Comparison of ENCODE assay signal across 9 cellular contexts in the genomic region with DNA sequence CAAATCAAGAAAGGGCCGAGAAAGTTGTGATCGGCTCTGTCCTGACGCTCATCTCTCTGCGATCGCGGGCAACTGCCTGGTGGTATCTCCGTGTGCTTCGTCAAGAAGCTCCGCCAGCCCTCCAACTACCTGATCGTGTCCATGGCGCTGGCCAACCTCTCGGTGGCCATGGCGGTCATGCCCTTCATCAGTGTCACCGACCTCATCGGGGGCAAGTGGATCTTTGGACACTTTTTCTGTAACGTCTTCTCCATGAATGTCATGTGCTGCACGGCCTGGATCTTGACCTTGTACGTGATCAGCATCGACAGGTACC. TPM values are rescaled to one million over a fixed set of nuclear protein-coding genes. Genes with fewer than 3 reads are reported as not detected.
DNase-seq lines count a peak whose midpoint lies in the region; ATAC-seq, FAIRE-seq and TF ChIP-seq lines count a peak whose summit lies in the region.
"Had no signal": no experiment of that assay in that cellular context is flagged by ENCODE, and none has a peak within 500 bp of the region (broad histone marks: within the 10 kb centered on the region; RNA-seq: fewer than 3 reads in every experiment).

No MANE protein-coding gene starts in this region.

- H3K27me3 ChIP-seq in A673 (replicated peaks; ENCODE audit: insufficient read depth, low read depth, low read length, poor library complexity) (no peaks in the 10 kb centered on the region), H1 (replicated peaks in 1 of 4; ENCODE audit: control insufficient read depth in 3 of 4, extremely low read depth in 1 of 4, insufficient read depth in 3 of 4, low read length in 3 of 4) (peaks cover 0 to 15% (median 6%) of the 10 kb centered on the region in 4 experiments; a peak in 4 of 7 replicates)

- peak overlapping the region; percentile 54; the same call in 1 of the 2 replicates for H2AK5ac ChIP-seq in H1 (ENCODE audit: low read depth, low read length)

- H3K4me3 Mint-ChIP-seq in nephron: peak overlapping the region; percentile 88 to 94 (median 89)

- no peaks in the 10 kb centered on the region; the same call in 1 of the 2 replicates for H3K79me1 ChIP-seq in H1 (ENCODE audit: low read depth, low read length)

- FAIRE-seq in H1 (lab: Jason Lieb, UNC): no peak

- 54% methylated on average over 19 of the region's 19 CpGs; no CpG with 5 or more reads in 1 of the 2 experiments for WGBS in H1 (ENCODE audit: extremely low coverage in 1 of 2, insufficient coverage in 1 of 2, insufficient read length in 1 of 2, insufficient replicate concordance in 2 of 2, low coverage in 1 of 2, low lambda C conversion rate in 2 of 2, missing lambda C conversion rate in 1 of 2), 2 experiments

- TF ChIP-seq POLR2A in H1 (IDR thresholded peaks at IDR 0.05; ENCODE audit: control extremely low read depth in 1 of 2, low read depth in 2 of 2, low read length in 2 of 2): no peak

- no peak overlapping the region for H2BK20ac ChIP-seq in H1 (ENCODE audit: low read length)

- peak overlapping the region; percentile 11 for H4K91ac ChIP-seq in H1 (replicated peaks; ENCODE audit: insufficient read length, low read length)

- ATAC-seq in HG02938 (IDR thresholded peaks at IDR 0.05; ENCODE audit: unreplicated experiment) (no peak), GM21528 (IDR thresholded peaks at IDR 0.05; ENCODE audit: low FRiP score, unreplicated experiment) (no peak)

- no peak for TF ChIP-seq RAD21 in H1 (IDR thresholded peaks at IDR 0.05 in 1 of 2, conservative IDR thresholded peaks at IDR 0.05 in 1 of 2; ENCODE audit: low read depth in 2 of 2, low read length in 2 of 2)

- no peaks in the 10 kb centered on the region for H3K9me3 Mint-ChIP-seq in nephron

- peaks cover 4% of the 10 kb centered on the region for H3K36me3 Mint-ChIP-seq in nephron (ENCODE audit: low read depth)

- H3K9ac ChIP-seq in H1 (replicated peaks in 1 of 4; ENCODE audit: extremely low read depth in 1 of 4, low read depth in 3 of 4, low read length in 3 of 4): peak overlapping the region in 2 of 4 experiments; percentile 16 to 21; a peak in 3 of 7 replicates

- DNase-seq in A673 (ENCODE audit: low spot score) (no peak), LNCaP clone FGC (ENCODE audit: low read depth) (no peak), H1 (ENCODE audit: low read depth in 1 of 2, low spot score in 2 of 2) (no peak), mesenteric fat pad (ENCODE audit: low spot score) (no peak), hippocampal formation (lab: John Stamatoyannopoulos, UW) (no peak)

- no peak overlapping the region for H3K4ac ChIP-seq in H1 (replicated peaks; ENCODE audit: insufficient read length, low read depth, low read length)

- peak overlapping the region; percentile 1 for H2BK120ac ChIP-seq in H1 (replicated peaks; ENCODE audit: low read depth, low read length)

- intact Hi-C loops in A673 (cut with micrococcal nuclease; ENCODE audit: unreplicated experiment): loop anchor here (2.0 kb wide), 1 partner anchor 97 kb away; no protein-coding TSS in a partner anchor

- peak overlapping the region; percentile 3; the same call in 1 of the 2 replicates for H2BK15ac ChIP-seq in H1 (ENCODE audit: low read length)

- H3K4me2 ChIP-seq in H1 (ENCODE audit: insufficient read depth in 1 of 2, low read depth in 2 of 2, low read length in 2 of 2): peak overlapping the region; percentile 86 to 87

- CTCF ChIA-PET in A673 (lab: Charles Lee) (no interaction called here), H1 (lab: Charles Lee; ENCODE audit: partially characterized antibody) (interaction anchor here (0.9 kb wide), 1 partner anchor 203 kb away, joined by 3 read pairs; no protein-coding TSS in a partner anchor)

- H4K8ac ChIP-seq in H1 (ENCODE audit: extremely low read depth, insufficient read depth, low read length): 0 out of 2 replicates have a peak overlapping the region, but pooled peaks have one; percentile 45

- H3K18ac ChIP-seq in H1 (ENCODE audit: extremely low read depth, low read length): 0 out of 2 replicates have a peak overlapping the region, but pooled peaks have one; percentile 54

- peaks cover 4% of the 10 kb centered on the region for H3K27me3 Mint-ChIP-seq in nephron (ENCODE audit: low read depth)

- H3K14ac ChIP-seq in H1 (ENCODE audit: insufficient read length): no peak overlapping the region

- TF ChIP-seq CTCF in A673 (conservative IDR thresholded peaks at IDR 0.05; ENCODE audit: low read depth, low read length): no peak; the same call in 1 of the 2 replicates
- TF ChIP-seq CTCF in LNCaP clone FGC (IDR thresholded peaks at IDR 0.05; ENCODE audit: control insufficient read depth, extremely low read depth, insufficient read depth): no peak
- TF ChIP-seq CTCF in H1 (IDR thresholded peaks at IDR 0.05; ENCODE audit: control extremely low read depth in 1 of 3, insufficient read depth in 1 of 3, low read depth in 1 of 3, low read length in 3 of 3): no peak
- TF ChIP-seq CTCF in nephron (IDR thresholded peaks at IDR 0.05; ENCODE audit: unreplicated experiment in 3 of 3): no peak

- H2BK12ac ChIP-seq in H1 (ENCODE audit: low read depth, low read length): peak overlapping the region; percentile 92

- H3K4me3 ChIP-seq in A673 (ENCODE audit: low read depth, low read length, poor library complexity, severe bottlenecking) (peak overlapping the region; percentile 84), LNCaP clone FGC (ENCODE audit: low read depth, low read length) (peak overlapping the region; percentile 85), H1 (ENCODE audit: extremely low read depth in 1 of 4, insufficient read depth in 2 of 4, low read depth in 3 of 4, low read length in 4 of 4) (peak overlapping the region; percentile 41 to 87 (median 82))

- H4K5ac ChIP-seq in H1 (ENCODE audit: insufficient read length, low read depth, low read length): no peak overlapping the region

- no peak overlapping the region for H2AFZ ChIP-seq in H1 (ENCODE audit: low read length)

- H3K4me1 ChIP-seq in A673 (ENCODE audit: insufficient read depth, low read length, poor library complexity, severe bottlenecking): no peaks in the 10 kb centered on the region
- peaks cover 12 to 26% (median 16%) of the 10 kb centered on the region in 4 experiments for H3K4me1 ChIP-seq in H1 (replicated peaks in 1 of 4; ENCODE audit: control insufficient read depth in 3 of 4, insufficient read depth in 4 of 4, low read length in 3 of 4)

- H3K27ac Mint-ChIP-seq in nephron: peak overlapping the region; percentile 72 to 93 (median 91)

- peaks cover 0 to 38% of the 10 kb centered on the region in 2 experiments; a peak in 2 of 4 replicates for H3K79me2 ChIP-seq in H1 (ENCODE audit: control insufficient read depth in 1 of 2, insufficient read depth in 2 of 2, low read length in 2 of 2)

- peaks cover 0 to 3% of the 10 kb centered on the region in 2 experiments for H4K20me1 ChIP-seq in H1 (replicated peaks in 1 of 2; ENCODE audit: control insufficient read depth in 1 of 2, insufficient read depth in 2 of 2, low read length in 2 of 2)

- no TSS peak for BruUV-seq in A673 (replicated peaks; lab: Mats Ljungman, UMichigan)

- no peak for TF ChIP-seq EP300 in H1 (IDR thresholded peaks at IDR 0.05; ENCODE audit: borderline replicate concordance in 1 of 2, low read depth in 2 of 2, low read length in 2 of 2)

- H3K56ac ChIP-seq in H1 (replicated peaks; ENCODE audit: insufficient read length, low read depth, low read length): no peak overlapping the region

- no peak overlapping the region for H2BK5ac ChIP-seq in H1 (ENCODE audit: low read depth, low read length)

- peaks cover 12% of the 10 kb centered on the region for H3K23me2 ChIP-seq in H1 (ENCODE audit: low read depth, low read length)

- peaks cover 27% of the 10 kb centered on the region for H3K4me1 Mint-ChIP-seq in nephron

- H3K9me3 ChIP-seq in A673 (ENCODE audit: low read depth, low read length, poor library complexity, severe bottlenecking) (no peaks in the 10 kb centered on the region), H1 (ENCODE audit: insufficient read depth in 2 of 2, low read depth in 1 of 2, low read length in 1 of 2) (no peaks in the 10 kb centered on the region)

- POLR2A ChIA-PET in A673 (lab: Charles Lee; ENCODE audit: low non-redundant PET) (no interaction called here), H1 (lab: Charles Lee; ENCODE audit: partially characterized antibody) (interaction anchor here (1.1 to 1.4 kb wide), 3 partner anchors 12 to 101 kb away, joined by 3 to 5 read pairs (median 4); no protein-coding TSS in a partner anchor)

- H3K27ac ChIP-seq in A673 (ENCODE audit: low read depth, low read length, poor library complexity, severe bottlenecking) (no peak overlapping the region), H1 (ENCODE audit: low read depth, low read length) (0 out of 2 replicates have a peak overlapping the region, but pooled peaks have one; percentile 18)

- H3K23ac ChIP-seq in H1 (ENCODE audit: insufficient read length): no peak overlapping the region

- H3K36me3 ChIP-seq in A673 (ENCODE audit: insufficient read depth, low read length, poor library complexity, severe bottlenecking) (no peaks in the 10 kb centered on the region), H1 (ENCODE audit: control insufficient read depth in 2 of 4, insufficient read depth in 4 of 4, low read length in 3 of 4) (0 out of 8 replicates have a peak, but pooled peaks cover 0 to 2% (median 0%) of the 10 kb centered on the region in 4 experiments)

RNA-seq across cellular contexts. Expression of gene HEBP1, which starts 1.6 kb away (rescaled TPM):
- total RNA-seq in A673 (2021) (26.7 and 28.1 TPM in 2 replicates), mesenteric fat pad (83.8 TPM)
- 51.6 and 56.1 TPM in 2 replicates for total RNA-seq in H1 (2021; fragmentation: NEBNext Ultra II Directional; extraction: Animal tissue kit (Norgen Biotek cat#: 25700))
- polyA plus RNA-seq in H1 (2011; rRNA removed): 28.1 and 30.8 TPM in 2 replicates
- 27.7 TPM for polyA plus RNA-seq in H1 (2011; cell fraction: cytosol; rRNA removed)
- 25.7 TPM for polyA plus RNA-seq in H1 (2011; cell fraction: nucleus; rRNA removed)
- 45.5 to 73.0 TPM (median 63.5 TPM) in 4 replicates for polyA plus RNA-seq in H1 (2012, experiment 1 of 2)
- 50.7 TPM for polyA plus RNA-seq in H1 (2012, experiment 2 of 2)
- 47.7 TPM for polyA plus RNA-seq in H1 (2013, experiment 1 of 2)
- 46.0 TPM for polyA plus RNA-seq in H1 (2013, experiment 2 of 2)
- polyA minus RNA-seq in H1 (2011; rRNA and poly(A)+ RNA removed): 33.4 and 45.6 TPM in 2 replicates
- polyA minus RNA-seq in H1 (2011; cell fraction: cytosol; rRNA and poly(A)+ RNA removed): 35.2 TPM
- polyA minus RNA-seq in H1 (2011; cell fraction: nucleus; rRNA and poly(A)+ RNA removed): 19.9 TPM

RNA-seq across cellular contexts. Expression of gene FAM234B, which starts 42.5 kb away (rescaled TPM):
- 11.8 and 13.2 TPM in 2 replicates for total RNA-seq in A673 (2021)
- 26.1 and 29.1 TPM in 2 replicates for total RNA-seq in H1 (2021; fragmentation: NEBNext Ultra II Directional; extraction: Animal tissue kit (Norgen Biotek cat#: 25700))
- polyA plus RNA-seq in H1 (2011; rRNA removed): 10.6 and 12.5 TPM in 2 replicates
- polyA plus RNA-seq in H1 (2011; cell fraction: cytosol; rRNA removed): 14.3 TPM
- 14.0 TPM for polyA plus RNA-seq in H1 (2011; cell fraction: nucleus; rRNA removed)
- 17.3 to 20.9 TPM (median 20.0 TPM) in 4 replicates for polyA plus RNA-seq in H1 (2012, experiment 1 of 2)
- polyA plus RNA-seq in H1 (2012, experiment 2 of 2): 3.6 TPM
- polyA plus RNA-seq in H1 (2013, experiment 1 of 2): 23.6 TPM
- polyA plus RNA-seq in H1 (2013, experiment 2 of 2): 21.9 TPM
- 72.0 and 78.7 TPM in 2 replicates for polyA minus RNA-seq in H1 (2011; rRNA and poly(A)+ RNA removed)
- polyA minus RNA-seq in H1 (2011; cell fraction: cytosol; rRNA and poly(A)+ RNA removed): 24.0 TPM
- polyA minus RNA-seq in H1 (2011; cell fraction: nucleus; rRNA and poly(A)+ RNA removed): 35.1 TPM
- total RNA-seq in mesenteric fat pad: 8.0 TPM

RNA-seq across cellular contexts. Expression of gene GPRC5D, which starts 49.7 kb away (rescaled TPM):
- total RNA-seq in A673 (2021) (not detected in 2 replicates), mesenteric fat pad (not detected)
- total RNA-seq in H1 (2021; fragmentation: NEBNext Ultra II Directional; extraction: Animal tissue kit (Norgen Biotek cat#: 25700)): not detected in 2 replicates
- polyA plus RNA-seq in H1 (2011; rRNA removed): 0.45 and 0.60 TPM in 2 replicates
- polyA plus RNA-seq in H1 (2011; cell fraction: cytosol; rRNA removed): 0.10 TPM
- 0.47 TPM for polyA plus RNA-seq in H1 (2011; cell fraction: nucleus; rRNA removed)
- polyA plus RNA-seq in H1 (2012, experiment 1 of 2): 0.41 TPM in 1 of 4 replicates, not detected in the others
- not detected for polyA plus RNA-seq in H1 (2012, experiment 2 of 2)
- not detected for polyA plus RNA-seq in H1 (2013, experiment 1 of 2)
- not detected for polyA plus RNA-seq in H1 (2013, experiment 2 of 2)
- polyA minus RNA-seq in H1 (2011; rRNA and poly(A)+ RNA removed): 0.83 and 2.2 TPM in 2 replicates
- polyA minus RNA-seq in H1 (2011; cell fraction: cytosol; rRNA and poly(A)+ RNA removed): not detected
- polyA minus RNA-seq in H1 (2011; cell fraction: nucleus; rRNA and poly(A)+ RNA removed): not detected
- total RNA-seq: activated CD8-positive, alpha-beta memory T cell treated with anti-CD3 and anti-CD28 coated beads for 36 hours had no signal
